ENCODE assay signal across 27 cellular contexts in the genomic region with DNA sequence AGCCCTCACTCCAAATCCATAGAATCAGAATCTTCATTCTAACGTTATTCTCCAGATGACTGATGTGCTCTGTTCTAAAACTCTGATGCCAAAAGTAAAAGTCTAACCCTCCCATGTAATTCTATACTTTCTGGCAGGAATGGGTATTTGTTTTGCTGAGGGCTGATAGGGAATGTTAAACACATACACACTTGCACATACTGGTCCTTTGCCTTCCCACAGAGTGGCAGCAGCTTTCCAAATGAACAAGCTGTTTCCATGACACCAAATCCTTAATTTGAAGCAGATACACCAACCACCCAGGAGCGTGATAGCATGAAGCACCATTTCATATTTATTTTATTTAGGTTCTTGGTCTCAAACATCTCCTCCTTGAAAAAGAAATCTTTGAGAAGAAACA.
DNase-seq lines count a peak whose midpoint lies in the region; ATAC-seq, FAIRE-seq and TF ChIP-seq lines count a peak whose summit lies in the region.
"Had no signal": no experiment of that assay in that cellular context is flagged by ENCODE, and none has a peak within 500 bp of the region (broad histone marks: within the 10 kb centered on the region; RNA-seq: fewer than 3 reads in every experiment).

No MANE protein-coding gene starts in this region.

- H3K79me2 ChIP-seq in astrocyte (ENCODE audit: insufficient read depth, low read length): no peaks in the 10 kb centered on the region

- H3K4me2 ChIP-seq in astrocyte (ENCODE audit: low read length): no peak overlapping the region
- no peak overlapping the region for H3K4me2 ChIP-seq in neuronal stem cell (ENCODE audit: insufficient read depth, low read length, poor library complexity, severe bottlenecking)
- H3K4me2 ChIP-seq: BLaER1 had no signal

- no peak overlapping the region for H3K27ac Mint-ChIP-seq in astrocyte (ENCODE audit: unreplicated experiment)
- H3K27ac Mint-ChIP-seq: activated CD4-positive, alpha-beta T cell treated with anti-CD3 and anti-CD28 coated beads for 36 hours; mesothelial cell of epicardium; natural killer cell; type B pancreatic cell had no signal

- H3K27me3 Mint-ChIP-seq in astrocyte (ENCODE audit: low read depth, unreplicated experiment): no peaks in the 10 kb centered on the region
- H3K27me3 Mint-ChIP-seq: activated CD4-positive, alpha-beta T cell treated with anti-CD3 and anti-CD28 coated beads for 36 hours; type B pancreatic cell had no signal

- no peaks in the 10 kb centered on the region for H3K4me1 Mint-ChIP-seq in astrocyte (ENCODE audit: low read depth, unreplicated experiment)
- H3K4me1 Mint-ChIP-seq: activated CD4-positive, alpha-beta T cell treated with anti-CD3 and anti-CD28 coated beads for 36 hours; natural killer cell had no signal

- no peak overlapping the region for H2BK12ac ChIP-seq in neuronal stem cell (ENCODE audit: low read length)

- H3K9ac ChIP-seq in astrocyte (ENCODE audit: low read length) (no peak overlapping the region), neuronal stem cell (ENCODE audit: low read depth, low read length, poor library complexity) (no peak overlapping the region)
- H3K9ac ChIP-seq: BLaER1 had no signal

- no peak overlapping the region for H3K4me3 Mint-ChIP-seq in astrocyte (ENCODE audit: unreplicated experiment)
- H3K4me3 Mint-ChIP-seq: activated CD4-positive, alpha-beta T cell treated with anti-CD3 and anti-CD28 coated beads for 36 hours; mesothelial cell of epicardium; natural killer cell; type B pancreatic cell had no signal

- H3K79me1 ChIP-seq in neuronal stem cell (ENCODE audit: low read depth, low read length): no peaks in the 10 kb centered on the region

- H3K18ac ChIP-seq in neuronal stem cell (ENCODE audit: low read length): no peak overlapping the region

- H3K27ac ChIP-seq in astrocyte (ENCODE audit: low read depth, low read length) (no peak overlapping the region), neuronal stem cell (replicated peaks; ENCODE audit: low read length) (no peak overlapping the region)
- H3K27ac ChIP-seq: BLaER1, dorsolateral prefrontal cortex, heart right ventricle, spleen had no signal

- no peak overlapping the region for H2BK15ac ChIP-seq in neuronal stem cell (ENCODE audit: low read length)

- no peak overlapping the region for H2AK5ac ChIP-seq in neuronal stem cell (ENCODE audit: low read depth, low read length)

- H3K4me1 ChIP-seq in astrocyte (ENCODE audit: insufficient read depth, low read length) (peaks cover 3% of the 10 kb centered on the region), neuronal stem cell (ENCODE audit: control insufficient read depth in 2 of 2, insufficient read depth in 1 of 2, low read depth in 1 of 2, low read length in 2 of 2) (no peaks in the 10 kb centered on the region)
- H3K4me1 ChIP-seq: BLaER1, heart right ventricle, spleen had no signal

- peaks cover 4% of the 10 kb centered on the region for H3K9me3 Mint-ChIP-seq in astrocyte (ENCODE audit: unreplicated experiment)
- H3K9me3 Mint-ChIP-seq: natural killer cell, type B pancreatic cell had no signal

- no peaks in the 10 kb centered on the region for H3K36me3 Mint-ChIP-seq in astrocyte (ENCODE audit: low read depth, unreplicated experiment)
- H3K36me3 Mint-ChIP-seq: mesothelial cell of epicardium, natural killer cell, type B pancreatic cell had no signal

- FAIRE-seq in astrocyte (lab: Jason Lieb, UNC): peak; percentile 56

- no peaks in the 10 kb centered on the region for H3K9me3 ChIP-seq in astrocyte (ENCODE audit: insufficient read depth, low read depth, low read length)
- H3K9me3 ChIP-seq in neuronal stem cell (replicated peaks in 1 of 2; ENCODE audit: control insufficient read depth in 2 of 2, insufficient read depth in 1 of 2, low read depth in 1 of 2, low read length in 2 of 2): no peaks in the 10 kb centered on the region

- DNase-seq in NCI-H1105 treated with DMSO at 0.1 percent for 48 hours (lab: John Stamatoyannopoulos, UW) (peak; percentile 12), NCI-H1105 (lab: John Stamatoyannopoulos, UW) (no peak), NCI-H1694 (lab: John Stamatoyannopoulos, UW) (peak; percentile 2), astrocyte (ENCODE audit: low read depth) (no peak), neuronal stem cell (ENCODE audit: low spot score) (no peak), SW480 (ENCODE audit: low spot score) (no peak)
- no peak for DNase-seq in stimulated activated CD4-positive, alpha-beta T cell treated with anti-CD3 and anti-CD28 coated beads, Interleukin-12 subunit alpha, Interleukin-12 subunit beta, amount 100 ng/mL, for 4 hours
- DNase-seq: activated CD4-positive, alpha-beta T cell treated with anti-CD3 and anti-CD28 coated beads for 36 hours; activated naive CD4-positive, alpha-beta T cell treated with Interleukin-2 at 50 U/mL for 16 hours; activated T-cell treated with anti-CD3 and anti-CD28 coated beads, Interleukin-2, amount 50 U/mL, for 48 hours; Calu3; foreskin fibroblast; GF-D8; heart right ventricle; KBM-7; natural killer cell; NCI-H2171; NCI-H526 treated with DMSO at 0.1 percent for 48 hours; PC-3; spleen; stimulated activated CD4-positive, alpha-beta T cell treated with anti-CD3 and anti-CD28 coated beads, Interleukin-4, amount 100 ng/mL, for 4 hours had no signal

- H3K4ac ChIP-seq in neuronal stem cell (ENCODE audit: low read length): no peak overlapping the region

- no peak overlapping the region for H3K23ac ChIP-seq in neuronal stem cell (ENCODE audit: low read depth, low read length, poor library complexity)

- no peak for TF ChIP-seq CTCF in astrocyte (IDR thresholded peaks at IDR 0.05; ENCODE audit: insufficient read depth, low read depth, low read length)

- H4K91ac ChIP-seq in neuronal stem cell (ENCODE audit: low read depth, low read length, poor library complexity): no peak overlapping the region

- H3K27me3 ChIP-seq in astrocyte (ENCODE audit: insufficient read depth, low read length) (no peaks in the 10 kb centered on the region), neuronal stem cell (ENCODE audit: control insufficient read depth in 3 of 3, insufficient read depth in 3 of 3, low read depth in 1 of 3, low read length in 3 of 3) (no peaks in the 10 kb centered on the region)
- H3K27me3 ChIP-seq: BLaER1 had no signal

- H3K14ac ChIP-seq in neuronal stem cell (ENCODE audit: low read length): no peak overlapping the region

- no peaks in the 10 kb centered on the region for H4K20me1 ChIP-seq in astrocyte (ENCODE audit: insufficient read depth, low read length)
- H4K20me1 ChIP-seq: BLaER1 had no signal

- no peaks in the 10 kb centered on the region for H3K36me3 ChIP-seq in astrocyte (ENCODE audit: insufficient read depth, low read length)
- H3K36me3 ChIP-seq in neuronal stem cell (replicated peaks in 1 of 2; ENCODE audit: control insufficient read depth in 2 of 2, insufficient read depth in 2 of 2, low read length in 2 of 2): no peaks in the 10 kb centered on the region
- H3K36me3 ChIP-seq: BLaER1, heart right ventricle, spleen had no signal

- no peak overlapping the region for H2BK5ac ChIP-seq in neuronal stem cell (ENCODE audit: low read length)

- peak overlapping the region; percentile 17 for H4K8ac ChIP-seq in neuronal stem cell (ENCODE audit: low read depth, low read length)

- H3K4me3 ChIP-seq in astrocyte (ENCODE audit: insufficient read depth, low read depth, low read length): no peak overlapping the region
- H3K4me3 ChIP-seq in neuronal stem cell (ENCODE audit: low read length in 2 of 2): no peak overlapping the region
- H3K4me3 ChIP-seq: BLaER1, dorsolateral prefrontal cortex, heart right ventricle, spleen had no signal

- WGBS in neuronal stem cell (ENCODE audit: extremely low coverage in 2 of 2, insufficient read length in 2 of 2, insufficient replicate concordance in 1 of 2), 2 donors: no CpG with 5 or more reads among the region's 2 CpGs

- H2AFZ ChIP-seq in astrocyte (ENCODE audit: low read depth, low read length) (no peak overlapping the region), neuronal stem cell (ENCODE audit: low read length) (no peak overlapping the region)

- no peak for ATAC-seq in GM21576 (IDR thresholded peaks at IDR 0.05; ENCODE audit: unreplicated experiment)
- ATAC-seq: activated CD4-positive, alpha-beta T cell treated with anti-CD3 and anti-CD28 coated beads for 36 hours; HCT116; heart right ventricle; natural killer cell; PC-3 had no signal

- H2BK120ac ChIP-seq in neuronal stem cell (ENCODE audit: low read depth, low read length): no peak overlapping the region

Comparison
In these comparisons a context has a peak if more than half of its experiments do, and no peak if none do; other contexts are left out.
1. DNase-seq: peak in NCI-H1105 treated with DMSO at 0.1 percent for 48 hours (single experiment) and NCI-H1694 (single experiment); none in NCI-H1105 (single experiment), astrocyte (single experiment), neuronal stem cell (single experiment), stimulated activated CD4-positive, alpha-beta T cell treated with anti-CD3 and anti-CD28 coated beads, Interleukin-12 subunit alpha, Interleukin-12 subunit beta, amount 100 ng/mL, for 4 hours (single experiment) and SW480 (single experiment).